Comparison of ENCODE assay signal across 8 cellular contexts in genomic region chr20:35511814-35512420, GRCh38. TPM values are rescaled to one million over a fixed set of nuclear protein-coding genes. Genes with fewer than 3 reads are reported as not detected.
A peak's percentile ranks its signal among the peaks of the same experiment; 100 is the strongest.
DNase-seq lines count a peak whose midpoint lies in the region; ATAC-seq and TF ChIP-seq lines count a peak whose summit lies in the region.

No MANE protein-coding gene starts in this region.

- POLR2A ChIA-PET in activated CD8-positive, alpha-beta T cell treated with anti-CD3 and anti-CD28 coated beads for 36 hours (lab: Charles Lee): interaction anchor here (0.5 to 0.6 kb wide), 2 partner anchors 21 to 35 kb away, joined by 3 to 4 read pairs; no protein-coding TSS in a partner anchor

- no peak overlapping the region for H3K4me3 ChIP-seq in cardiac muscle cell
- H3K4me3 ChIP-seq in epithelial cell of proximal tubule (ENCODE audit: low read depth, low read length): no peak overlapping the region

- ATAC-seq in HG02938 (IDR thresholded peaks at IDR 0.05; ENCODE audit: unreplicated experiment) (no peak), GM18873 (IDR thresholded peaks at IDR 0.05; ENCODE audit: low FRiP score, unreplicated experiment) (no peak)
- ATAC-seq in activated CD8-positive, alpha-beta T cell treated with anti-CD3 and anti-CD28 coated beads for 36 hours: no peak

- H3K27me3 Mint-ChIP-seq in osteocyte (ENCODE audit: unreplicated experiment): no peaks in the 10 kb centered on the region
- no peaks in the 10 kb centered on the region for H3K27me3 Mint-ChIP-seq in activated CD8-positive, alpha-beta T cell treated with anti-CD3 and anti-CD28 coated beads for 36 hours

- H3K4me1 ChIP-seq in cardiac muscle cell (ENCODE audit: low read depth): no peaks in the 10 kb centered on the region

- no peak overlapping the region for H3K4me3 Mint-ChIP-seq in osteocyte (ENCODE audit: unreplicated experiment)
- no peak overlapping the region for H3K4me3 Mint-ChIP-seq in activated CD8-positive, alpha-beta T cell treated with anti-CD3 and anti-CD28 coated beads for 36 hours

- no peaks in the 10 kb centered on the region for H3K9me3 ChIP-seq in cardiac muscle cell (ENCODE audit: low read depth)

- CTCF ChIA-PET in activated CD8-positive, alpha-beta T cell treated with anti-CD3 and anti-CD28 coated beads for 36 hours (lab: Charles Lee): interaction anchor here (0.9 to 2.1 kb wide), 3 partner anchors 9 to 117 kb away, joined by 3 to 5 read pairs (median 3); no protein-coding TSS in a partner anchor

- H3K27ac Mint-ChIP-seq in osteocyte (ENCODE audit: unreplicated experiment): no peak overlapping the region
- no peak overlapping the region for H3K27ac Mint-ChIP-seq in activated CD8-positive, alpha-beta T cell treated with anti-CD3 and anti-CD28 coated beads for 36 hours

- H3K9me3 Mint-ChIP-seq in osteocyte (ENCODE audit: unreplicated experiment): no peaks in the 10 kb centered on the region
- H3K9me3 Mint-ChIP-seq in activated CD8-positive, alpha-beta T cell treated with anti-CD3 and anti-CD28 coated beads for 36 hours: no peaks in the 10 kb centered on the region

- peak; percentile 76 for TF ChIP-seq CTCF in cardiac muscle cell (IDR thresholded peaks at IDR 0.05; ENCODE audit: low read depth, low read length)
- peak; percentile 78 for TF ChIP-seq CTCF in epithelial cell of proximal tubule (conservative IDR thresholded peaks at IDR 0.05; ENCODE audit: low read depth, low read length)
- peak; percentile 65 for TF ChIP-seq CTCF in osteocyte (IDR thresholded peaks at IDR 0.05)
- TF ChIP-seq CTCF in activated CD8-positive, alpha-beta T cell treated with anti-CD3 and anti-CD28 coated beads for 36 hours (IDR thresholded peaks at IDR 0.05): no peak

- H3K27ac ChIP-seq in cardiac muscle cell: no peak overlapping the region

- DNase-seq in cardiac muscle cell (ENCODE audit: low read depth in 1 of 2, low spot score in 1 of 2) (peak; percentile 39 to 67), cardiac septum (ENCODE audit: low spot score) (no peak), OCI-M1 (lab: John Stamatoyannopoulos, UW) (peak; percentile 51), epithelial cell of proximal tubule (ENCODE audit: low read depth) (no peak), osteocyte (ENCODE audit: extremely low spot score, unreplicated experiment) (no peak)
- no peak for DNase-seq in activated CD8-positive, alpha-beta T cell treated with anti-CD3 and anti-CD28 coated beads for 36 hours

- H3K4me1 Mint-ChIP-seq in osteocyte (ENCODE audit: unreplicated experiment): peaks cover 5% of the 10 kb centered on the region
- peaks cover 3% of the 10 kb centered on the region for H3K4me1 Mint-ChIP-seq in activated CD8-positive, alpha-beta T cell treated with anti-CD3 and anti-CD28 coated beads for 36 hours (ENCODE audit: low read depth)

- intact Hi-C loops in cardiac septum (cut with DNase I): no loop called here
- intact Hi-C loops in activated CD8-positive, alpha-beta T cell treated with anti-CD3 and anti-CD28 coated beads for 36 hours (cut with micrococcal nuclease): no loop called here

- peaks cover 33% of the 10 kb centered on the region for H3K36me3 ChIP-seq in cardiac muscle cell

- peaks cover 32% of the 10 kb centered on the region for H3K36me3 Mint-ChIP-seq in osteocyte (ENCODE audit: unreplicated experiment)
- H3K36me3 Mint-ChIP-seq in activated CD8-positive, alpha-beta T cell treated with anti-CD3 and anti-CD28 coated beads for 36 hours (ENCODE audit: low read depth): peaks cover 22% of the 10 kb centered on the region

- no peaks in the 10 kb centered on the region for H3K27me3 ChIP-seq in cardiac muscle cell

RNA-seq across cellular contexts. Expression of gene C20orf173, which starts 17.5 kb away (rescaled TPM):
- total RNA-seq in cardiac muscle cell (not detected in 2 replicates), cardiac septum (not detected), epithelial cell of proximal tubule (not detected in 2 replicates), osteocyte (not detected in 2 replicates)
- not detected in 2 replicates for polyA plus RNA-seq in cardiac muscle cell
- not detected for total RNA-seq in activated CD8-positive, alpha-beta T cell treated with anti-CD3 and anti-CD28 coated beads for 36 hours

RNA-seq across cellular contexts. Expression of gene ERGIC3, which starts 30.0 kb away (rescaled TPM):
- total RNA-seq in cardiac muscle cell (213 and 254 TPM in 2 replicates), cardiac septum (91.2 TPM), epithelial cell of proximal tubule (179 and 203 TPM in 2 replicates), osteocyte (313 and 323 TPM in 2 replicates)
- polyA plus RNA-seq in cardiac muscle cell: 170 and 179 TPM in 2 replicates
- 10 to 100 TPM; 94.3 to 98.0 TPM for total RNA-seq in activated CD8-positive, alpha-beta T cell treated with anti-CD3 and anti-CD28 coated beads for 36 hours

RNA-seq across cellular contexts. Expression of gene CEP250, which starts 56.5 kb away (rescaled TPM):
- total RNA-seq in cardiac muscle cell (32.3 and 61.5 TPM in 2 replicates), cardiac septum (14.9 TPM), epithelial cell of proximal tubule (31.1 and 91.7 TPM in 2 replicates), osteocyte (57.1 and 58.5 TPM in 2 replicates)
- 39.1 and 49.1 TPM in 2 replicates for polyA plus RNA-seq in cardiac muscle cell
- 10 to 100 TPM; 56.0 to 60.3 TPM for total RNA-seq in activated CD8-positive, alpha-beta T cell treated with anti-CD3 and anti-CD28 coated beads for 36 hours

Comparison
In these comparisons a context has a peak if more than half of its experiments do, and no peak if none do; other contexts are left out.
1. DNase-seq: peak in cardiac muscle cell (2 of 2) and OCI-M1 (single experiment); none in cardiac septum (single experiment), epithelial cell of proximal tubule (single experiment), osteocyte (single experiment) and activated CD8-positive, alpha-beta T cell treated with anti-CD3 and anti-CD28 coated beads for 36 hours (single experiment).